Comparison of ENCODE assay signal across 22 cellular contexts in the genomic region with DNA sequence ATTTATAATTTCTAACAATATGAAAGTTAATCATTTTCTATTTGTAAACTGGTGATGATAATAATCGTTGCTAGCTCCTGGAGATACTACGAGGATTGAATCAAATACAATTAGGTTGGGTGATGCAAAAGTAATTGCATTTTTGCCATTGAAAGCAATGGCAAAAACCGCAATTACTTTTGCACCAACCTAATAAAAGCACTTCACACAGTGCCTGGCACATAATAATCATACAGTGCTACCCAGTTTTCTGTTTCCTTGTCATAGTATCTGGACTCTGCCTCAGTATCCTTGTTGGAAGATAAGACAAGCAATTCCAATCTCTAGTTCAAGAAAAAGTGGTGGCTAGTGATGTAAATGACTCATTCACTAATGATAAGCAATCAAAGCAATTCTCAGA.
DNase-seq lines count a peak whose midpoint lies in the region; ATAC-seq, FAIRE-seq and TF ChIP-seq lines count a peak whose summit lies in the region.
"Had no signal": no experiment of that assay in that cellular context is flagged by ENCODE, and none has a peak within 500 bp of the region (broad histone marks: within the 10 kb centered on the region; RNA-seq: fewer than 3 reads in every experiment).

No MANE protein-coding gene starts in this region.

- in situ Hi-C loops in HepG2 (cut with HindIII; ENCODE audit: extremely low pct_ligation_motif_present, low pct_unique_long_range_greater_than_20kb): no loop called here

- 2% methylated on average over 3 of the region's 3 CpGs for WGBS in HepG2 (ENCODE audit: low lambda C conversion rate)
- 29% methylated on average over 3 of the region's 3 CpGs for WGBS in right lobe of liver (ENCODE audit: insufficient coverage, low coverage, low lambda C conversion rate, missing lambda C conversion rate)

- DNase-seq in HepG2 (ENCODE audit: low spot score) (no peak), right lobe of liver (no peak), astrocyte (ENCODE audit: low read depth) (no peak)
- DNase-seq: AML-193; Caco-2; Calu3; CD4-positive, alpha-beta T cell; CD8-positive, alpha-beta T cell; DMS79 treated with DMSO at 0.1 percent for 48 hours; GF-D8 had no signal

- TF ChIP-seq EP300 in HepG2 (IDR thresholded peaks at IDR 0.05; ENCODE audit: low read depth in 2 of 2, low read length in 2 of 2) (no peak), HepG2 (CRISPR knock-in tag; IDR thresholded peaks at IDR 0.05; ENCODE audit: borderline replicate concordance) (no peak)

- intact Hi-C loops in HepG2 (cut with micrococcal nuclease; ENCODE audit: unreplicated experiment) (no loop called here), right lobe of liver (cut with DNase I) (no loop called here)

- H3K36me3 Mint-ChIP-seq in astrocyte (ENCODE audit: low read depth, unreplicated experiment): no peaks in the 10 kb centered on the region
- H3K36me3 Mint-ChIP-seq: CD8-positive, alpha-beta T cell had no signal

- H3K9ac ChIP-seq in HepG2 (ENCODE audit: insufficient read depth, low read depth, low read length) (no peak overlapping the region), astrocyte (ENCODE audit: low read length) (no peak overlapping the region)
- H3K9ac ChIP-seq: BLaER1 treated with 17β-estradiol and CSF1 and Interleukin-3, amounts not matched to agents 10 nM and 100 nM had no signal

- H3K36me3 ChIP-seq in HepG2 (replicated peaks in 1 of 2; ENCODE audit: control insufficient read depth in 1 of 2, insufficient read depth in 2 of 2, low read length in 2 of 2): no peaks in the 10 kb centered on the region
- no peaks in the 10 kb centered on the region for H3K36me3 ChIP-seq in right lobe of liver
- H3K36me3 ChIP-seq in astrocyte (ENCODE audit: insufficient read depth, low read length): no peaks in the 10 kb centered on the region
- H3K36me3 ChIP-seq: BLaER1 treated with 17β-estradiol and CSF1 and Interleukin-3, amounts not matched to agents 10 nM and 100 nM had no signal

- H3K4me1 ChIP-seq in HepG2 (ENCODE audit: insufficient read depth, low read length) (no peaks in the 10 kb centered on the region), right lobe of liver (no peaks in the 10 kb centered on the region), astrocyte (ENCODE audit: insufficient read depth, low read length) (no peaks in the 10 kb centered on the region)
- H3K4me1 ChIP-seq: A549; BLaER1 treated with 17β-estradiol and CSF1 and Interleukin-3, amounts not matched to agents 10 nM and 100 nM; Caco-2 had no signal

- ATAC-seq in HepG2 (no peak), right lobe of liver (no peak), GM18505 (IDR thresholded peaks at IDR 0.05; ENCODE audit: unreplicated experiment) (no peak), HG03175 (IDR thresholded peaks at IDR 0.05; ENCODE audit: unreplicated experiment) (no peak)
- ATAC-seq: A549; CD8-positive, alpha-beta T cell had no signal

- no peak for TF ChIP-seq RAD21 in HepG2 (CRISPR knock-in tag; IDR thresholded peaks at IDR 0.05)

- H3K27me3 ChIP-seq in HepG2 (ENCODE audit: control insufficient read depth in 1 of 2, insufficient read depth in 2 of 2, low read length in 2 of 2): no peaks in the 10 kb centered on the region
- no peaks in the 10 kb centered on the region for H3K27me3 ChIP-seq in right lobe of liver
- H3K27me3 ChIP-seq in astrocyte (ENCODE audit: insufficient read depth, low read length): no peaks in the 10 kb centered on the region

- H4K20me1 ChIP-seq in HepG2 (ENCODE audit: insufficient read depth, low read length) (no peaks in the 10 kb centered on the region), astrocyte (ENCODE audit: insufficient read depth, low read length) (no peaks in the 10 kb centered on the region)
- H4K20me1 ChIP-seq: BLaER1 treated with 17β-estradiol and CSF1 and Interleukin-3, amounts not matched to agents 10 nM and 100 nM had no signal

- H3K9me3 Mint-ChIP-seq in astrocyte (ENCODE audit: unreplicated experiment): no peaks in the 10 kb centered on the region
- H3K9me3 Mint-ChIP-seq: CD4-positive, alpha-beta T cell; CD8-positive, alpha-beta T cell had no signal

- H2AFZ ChIP-seq in HepG2 (ENCODE audit: low read length): no peak overlapping the region
- no peak overlapping the region for H2AFZ ChIP-seq in astrocyte (ENCODE audit: low read depth, low read length)

- TF ChIP-seq CTCF in HepG2 (CRISPR knock-in tag; IDR thresholded peaks at IDR 0.05) (no peak), right lobe of liver (IDR thresholded peaks at IDR 0.05) (no peak), astrocyte (IDR thresholded peaks at IDR 0.05; ENCODE audit: insufficient read depth, low read depth, low read length) (no peak)

- no TSS peak for BruUV-seq in HepG2 (replicated peaks; lab: Mats Ljungman, UMichigan)

- no peak overlapping the region for H3K27ac ChIP-seq in HepG2 (ENCODE audit: extremely low read length, insufficient read depth, low read length)
- no peak overlapping the region for H3K27ac ChIP-seq in right lobe of liver
- H3K27ac ChIP-seq in astrocyte (ENCODE audit: low read depth, low read length): no peak overlapping the region
- H3K27ac ChIP-seq: 22Rv1; A549; BLaER1 treated with 17β-estradiol and CSF1 and Interleukin-3, amounts not matched to agents 10 nM and 100 nM; C4-2B had no signal

- peaks cover 2% of the 10 kb centered on the region for H3K27me3 Mint-ChIP-seq in astrocyte (ENCODE audit: low read depth, unreplicated experiment)
- H3K27me3 Mint-ChIP-seq: B cell; CD4-positive, alpha-beta T cell had no signal

- H3K4me3 Mint-ChIP-seq in astrocyte (ENCODE audit: unreplicated experiment): no peak overlapping the region
- H3K4me3 Mint-ChIP-seq: B cell; CD4-positive, alpha-beta T cell; CD8-positive, alpha-beta T cell had no signal

- TF ChIP-seq POLR2A in HepG2 (IDR thresholded peaks at IDR 0.05; ENCODE audit: insufficient read depth in 1 of 2, low read depth in 2 of 2, low read length in 2 of 2) (no peak), right lobe of liver (IDR thresholded peaks at IDR 0.05) (no peak), GM18505 (IDR thresholded peaks at IDR 0.05; ENCODE audit: borderline replicate concordance, extremely low read depth, insufficient read depth, insufficient read length) (no peak)

- H3K4me3 ChIP-seq in HepG2 (replicated peaks in 1 of 3; ENCODE audit: insufficient read depth in 1 of 3, low read depth in 2 of 3, low read length in 3 of 3): no peak overlapping the region
- no peak overlapping the region for H3K4me3 ChIP-seq in right lobe of liver
- no peak overlapping the region for H3K4me3 ChIP-seq in astrocyte (ENCODE audit: insufficient read depth, low read depth, low read length)
- H3K4me3 ChIP-seq: A549; BLaER1 treated with 17β-estradiol and CSF1 and Interleukin-3, amounts not matched to agents 10 nM and 100 nM had no signal

- no peak overlapping the region for H3K27ac Mint-ChIP-seq in astrocyte (ENCODE audit: unreplicated experiment)
- H3K27ac Mint-ChIP-seq: B cell; CD4-positive, alpha-beta T cell; CD8-positive, alpha-beta T cell had no signal

- no peak for FAIRE-seq in HepG2 (lab: Jason Lieb, UNC)
- peak; percentile 74 for FAIRE-seq in astrocyte (lab: Jason Lieb, UNC)
- peak; percentile 43 for FAIRE-seq in islet of Langerhans (lab: Jason Lieb, UNC)
- FAIRE-seq: A549, D721Med, G401.6, GM12892, GM19239 had no signal

- POLR2A ChIA-PET in HepG2 (lab: Yijun Ruan, JAX): no interaction called here

- no peaks in the 10 kb centered on the region for H3K4me1 Mint-ChIP-seq in astrocyte (ENCODE audit: low read depth, unreplicated experiment)
- H3K4me1 Mint-ChIP-seq: B cell had no signal

- CTCF ChIA-PET in HepG2 (lab: Yijun Ruan, JAX; ENCODE audit: low intra/inter-chr PET ratio, low total read pairs): no interaction called here

- H3K9me3 ChIP-seq in HepG2 (ENCODE audit: low read length) (no peaks in the 10 kb centered on the region), right lobe of liver (no peaks in the 10 kb centered on the region), astrocyte (ENCODE audit: insufficient read depth, low read depth, low read length) (no peaks in the 10 kb centered on the region)
- H3K9me3 ChIP-seq: A549; BLaER1 treated with 17β-estradiol and CSF1 and Interleukin-3, amounts not matched to agents 10 nM and 100 nM; Caco-2 had no signal

- H3K79me2 ChIP-seq in HepG2 (ENCODE audit: insufficient read depth, low read length): no peaks in the 10 kb centered on the region
- no peaks in the 10 kb centered on the region for H3K79me2 ChIP-seq in astrocyte (ENCODE audit: insufficient read depth, low read length)

- H3K4me2 ChIP-seq in HepG2 (ENCODE audit: low read depth, low read length) (no peak overlapping the region), astrocyte (ENCODE audit: low read length) (no peak overlapping the region)
- H3K4me2 ChIP-seq: A549; BLaER1 treated with 17β-estradiol and CSF1 and Interleukin-3, amounts not matched to agents 10 nM and 100 nM had no signal
